ENCODE assay signal across 27 cellular contexts in the genomic region with DNA sequence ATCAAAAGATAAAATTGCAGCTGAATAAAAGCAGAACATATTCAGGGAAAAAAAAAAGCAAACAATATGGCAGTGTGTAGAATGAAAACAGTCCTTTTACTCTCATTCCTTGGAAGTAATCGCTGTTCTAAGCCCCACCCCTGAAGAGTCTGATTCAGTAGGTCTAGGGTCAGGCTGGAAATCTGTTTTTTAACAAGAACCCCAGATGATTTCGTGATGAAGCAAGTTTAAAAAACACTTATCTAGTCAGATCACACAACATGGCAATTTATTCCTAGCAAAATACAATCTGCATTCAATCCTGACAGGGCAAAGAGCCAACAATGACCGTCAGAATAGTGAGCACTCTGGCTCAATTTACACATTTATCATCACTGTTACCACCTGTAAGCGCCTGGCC. TPM values are rescaled to one million over a fixed set of nuclear protein-coding genes. Genes with fewer than 3 reads are reported as not detected.
DNase-seq lines count a peak whose midpoint lies in the region; ATAC-seq and TF ChIP-seq lines count a peak whose summit lies in the region.
"Had no signal": no experiment of that assay in that cellular context is flagged by ENCODE, and none has a peak within 500 bp of the region (broad histone marks: within the 10 kb centered on the region; RNA-seq: fewer than 3 reads in every experiment).

No MANE protein-coding gene starts in this region.

- H3K79me2 ChIP-seq in Karpas-422 (ENCODE audit: low read length): no peaks in the 10 kb centered on the region

- H2AFZ ChIP-seq in Karpas-422 (ENCODE audit: low read length): no peak overlapping the region

- H3K4me2 ChIP-seq in Karpas-422 (ENCODE audit: low read depth, low read length, poor library complexity, severe bottlenecking): no peak overlapping the region
- H3K4me2 ChIP-seq: A549, BLaER1 had no signal

- peak; percentile 12 for DNase-seq in AG10803 (ENCODE audit: low read depth)
- peak; percentile 35 for DNase-seq in Karpas-422
- DNase-seq in fibroblast of mammary gland (ENCODE audit: low read depth): peak; percentile 62
- DNase-seq in NCI-H82 treated with DMSO at 0.1 percent for 48 hours (lab: John Stamatoyannopoulos, UW; ENCODE audit: unreplicated experiment): no peak
- no peak for DNase-seq in mucosa of descending colon
- DNase-seq: CD4-positive, alpha-beta memory T cell; DMS153; EL; HFFc6; Kasumi-1; MG63; NCI-H1048; NCI-H146; NCI-H2029 treated with DMSO at 0.1 percent for 48 hours; NCI-H226; NCI-H524; NK-92 treated with Interleukin-12 subunit alpha and Interleukin-12 subunit beta, amount 100 ng/mL, for 24 hours; Peyer's patch; T-cell had no signal

- intact Hi-C loops in mucosa of descending colon (cut with DNase I, micrococcal nuclease): no loop called here

- H3K27ac ChIP-seq in Karpas-422 (ENCODE audit: low read length): no peak overlapping the region
- H3K27ac ChIP-seq: A549, BLaER1, Peyer's patch, SK-N-MC had no signal

- H3K9me3 ChIP-seq in Karpas-422 (ENCODE audit: low read length) (peaks cover 4% of the 10 kb centered on the region), mucosa of descending colon (no peaks in the 10 kb centered on the region)
- H3K9me3 ChIP-seq: A549, BLaER1, MG63, Peyer's patch had no signal

- no peaks in the 10 kb centered on the region for H4K20me1 ChIP-seq in Karpas-422 (ENCODE audit: insufficient read depth, low read depth, low read length)

- H3K27me3 ChIP-seq in Karpas-422 (ENCODE audit: low read length): no peaks in the 10 kb centered on the region
- H3K27me3 ChIP-seq: MG63, Peyer's patch had no signal

- no peaks in the 10 kb centered on the region for H3K9me2 ChIP-seq in Karpas-422 (replicated peaks; ENCODE audit: insufficient read depth, low read length)

- no peaks in the 10 kb centered on the region for H3K36me3 ChIP-seq in Karpas-422 (ENCODE audit: insufficient read depth, low read length)
- H3K36me3 ChIP-seq in mucosa of descending colon (ENCODE audit: low read depth): no peaks in the 10 kb centered on the region
- H3K36me3 ChIP-seq: BLaER1, MG63, Peyer's patch had no signal

- H3K4me3 ChIP-seq in AG10803 (ENCODE audit: low read length) (no peak overlapping the region), Karpas-422 (ENCODE audit: low read length) (no peak overlapping the region), fibroblast of mammary gland (ENCODE audit: control insufficient read depth, low read depth, low read length) (no peak overlapping the region), mucosa of descending colon (no peak overlapping the region)
- H3K4me3 ChIP-seq: A549, BLaER1, GM12878, MG63, Peyer's patch, SK-N-MC had no signal

- no peak overlapping the region for H3K9ac ChIP-seq in Karpas-422 (ENCODE audit: low read length)
- H3K9ac ChIP-seq: BLaER1 had no signal

- ATAC-seq in SK-N-SH treated with all-trans-retinoic acid at 6 μM for 48 hours (peak; percentile 65), HG02610 (IDR thresholded peaks at IDR 0.05; ENCODE audit: unreplicated experiment) (no peak), mucosa of descending colon (no peak), HG02588 (IDR thresholded peaks at IDR 0.05; ENCODE audit: unreplicated experiment) (no peak)
- ATAC-seq: A549, GM12878, Right ventricle myocardium inferior, T-cell had no signal

- TF ChIP-seq CTCF in AG10803 (conservative IDR thresholded peaks at IDR 0.05; ENCODE audit: low read length) (no peak), fibroblast of mammary gland (conservative IDR thresholded peaks at IDR 0.05; ENCODE audit: control insufficient read depth, insufficient read depth, low read depth, low read length) (no peak), mucosa of descending colon (IDR thresholded peaks at IDR 0.05) (no peak)

- H3K4me1 ChIP-seq in Karpas-422 (ENCODE audit: low read length) (no peaks in the 10 kb centered on the region), mucosa of descending colon (ENCODE audit: low read depth) (no peaks in the 10 kb centered on the region)
- H3K4me1 ChIP-seq: A549, BLaER1, Peyer's patch had no signal

TF ChIP-seq in SK-N-SH treated with all-trans-retinoic acid at 6 μM for 48 hours, 23 proteins besides CTCF, POLR2A, EP300 and RAD21:
- no peak for TF ChIP-seq ZNF8 (CRISPR knock-in tag; IDR thresholded peaks at IDR 0.05)
- TF ChIP-seq SNAI2 (CRISPR knock-in tag; IDR thresholded peaks at IDR 0.05): no peak
- TF ChIP-seq ARNTL (CRISPR knock-in tag; IDR thresholded peaks at IDR 0.05; ENCODE audit: borderline replicate concordance, low read depth): no peak
- TF ChIP-seq BACH2 (CRISPR knock-in tag; IDR thresholded peaks at IDR 0.05; ENCODE audit: borderline replicate concordance): no peak
- 0 out of 2 replicates have a peak, but pooled peaks have one; percentile 18 for TF ChIP-seq ISL1 (CRISPR knock-in tag; IDR thresholded peaks at IDR 0.05)
TF ChIP-seq in SK-N-SH treated with all-trans-retinoic acid at 6 μM for 48 hours: peak in this region for 1.

RNA-seq across cellular contexts. Expression of a gene that starts 16.1 kb away (rescaled TPM):
- 11.1 and 16.6 TPM in 2 replicates for total RNA-seq in Karpas-422 (2014; rRNA removed; shearing (Covaris generic); ENCODE audit: low replicate concordance)
- total RNA-seq in mucosa of descending colon: 1 to 10 TPM; 3.7 to 9.4 (median 5.0) TPM

Comparison
In these comparisons a context has a peak if more than half of its experiments do, and no peak if none do; other contexts are left out.
1. DNase-seq: peak in AG10803 (single experiment), Karpas-422 (single experiment) and fibroblast of mammary gland (single experiment); none in NCI-H82 treated with DMSO at 0.1 percent for 48 hours (single experiment) and mucosa of descending colon (0 of 3).